In the genomic region with DNA sequence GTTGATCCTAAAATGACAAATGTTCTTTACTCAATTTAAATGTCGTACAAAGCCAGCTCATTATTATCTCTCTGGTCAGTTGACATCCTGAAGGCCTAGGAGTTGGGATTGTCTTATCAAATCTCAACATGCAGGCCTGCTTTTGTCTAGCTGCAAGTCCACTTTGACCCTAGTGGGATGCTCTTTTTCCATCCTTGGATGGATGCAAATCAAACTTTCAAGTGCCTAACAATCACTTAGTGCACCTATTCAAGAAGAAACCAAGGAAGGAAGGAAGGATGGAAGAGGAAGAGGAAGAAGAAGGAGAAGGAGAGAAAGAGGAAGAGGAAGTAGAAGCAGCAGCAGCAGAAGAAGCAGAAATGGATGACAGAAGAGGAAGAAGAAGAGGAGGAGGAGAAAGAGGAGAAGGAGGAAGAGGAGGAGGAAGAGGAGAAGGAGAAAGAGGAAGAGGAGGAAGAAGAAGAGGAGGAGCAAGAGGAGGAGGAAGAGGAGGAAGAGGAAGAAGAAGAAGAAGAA, we compare ENCODE assay signal across 1 cellular context.
A peak's percentile ranks its signal among the peaks of the same experiment; 100 is the strongest.
TF ChIP-seq lines count a peak whose summit lies in the region.

No MANE protein-coding gene starts in this region.

TF ChIP-seq in GM12878, 131 proteins besides CTCF, POLR2A, EP300 and RAD21 (continued from another document):
- TF ChIP-seq, protein P1, sequence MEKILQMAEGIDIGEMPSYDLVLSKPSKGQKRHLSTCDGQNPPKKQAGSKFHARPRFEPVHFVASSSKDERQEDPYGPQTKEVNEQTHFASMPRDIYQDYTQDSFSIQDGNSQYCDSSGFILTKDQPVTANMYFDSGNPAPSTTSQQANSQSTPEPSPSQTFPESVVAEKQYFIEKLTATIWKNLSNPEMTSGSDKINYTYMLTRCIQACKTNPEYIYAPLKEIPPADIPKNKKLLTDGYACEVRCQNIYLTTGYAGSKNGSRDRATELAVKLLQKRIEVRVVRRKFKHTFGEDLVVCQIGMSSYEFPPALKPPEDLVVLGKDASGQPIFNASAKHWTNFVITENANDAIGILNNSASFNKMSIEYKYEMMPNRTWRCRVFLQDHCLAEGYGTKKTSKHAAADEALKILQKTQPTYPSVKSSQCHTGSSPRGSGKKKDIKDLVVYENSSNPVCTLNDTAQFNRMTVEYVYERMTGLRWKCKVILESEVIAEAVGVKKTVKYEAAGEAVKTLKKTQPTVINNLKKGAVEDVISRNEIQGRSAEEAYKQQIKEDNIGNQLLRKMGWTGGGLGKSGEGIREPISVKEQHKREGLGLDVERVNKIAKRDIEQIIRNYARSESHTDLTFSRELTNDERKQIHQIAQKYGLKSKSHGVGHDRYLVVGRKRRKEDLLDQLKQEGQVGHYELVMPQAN (conservative IDR thresholded peaks at IDR 0.05), result no peak
- TF ChIP-seq, protein P2, sequence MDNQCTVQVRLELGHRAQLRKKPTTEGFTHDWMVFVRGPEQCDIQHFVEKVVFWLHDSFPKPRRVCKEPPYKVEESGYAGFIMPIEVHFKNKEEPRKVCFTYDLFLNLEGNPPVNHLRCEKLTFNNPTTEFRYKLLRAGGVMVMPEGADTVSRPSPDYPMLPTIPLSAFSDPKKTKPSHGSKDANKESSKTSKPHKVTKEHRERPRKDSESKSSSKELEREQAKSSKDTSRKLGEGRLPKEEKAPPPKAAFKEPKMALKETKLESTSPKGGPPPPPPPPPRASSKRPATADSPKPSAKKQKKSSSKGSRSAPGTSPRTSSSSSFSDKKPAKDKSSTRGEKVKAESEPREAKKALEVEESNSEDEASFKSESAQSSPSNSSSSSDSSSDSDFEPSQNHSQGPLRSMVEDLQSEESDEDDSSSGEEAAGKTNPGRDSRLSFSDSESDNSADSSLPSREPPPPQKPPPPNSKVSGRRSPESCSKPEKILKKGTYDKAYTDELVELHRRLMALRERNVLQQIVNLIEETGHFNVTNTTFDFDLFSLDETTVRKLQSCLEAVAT (IDR thresholded peaks at IDR 0.05), result no peak
- TF ChIP-seq ETV6 (conservative IDR thresholded peaks at IDR 0.05 in 1 of 2, IDR thresholded peaks at IDR 0.05 in 1 of 2; ENCODE audit: borderline replicate concordance in 1 of 2, low read depth in 1 of 2) (peak in 1 of 2 experiments; percentile 13; a peak in 1 of 4 replicates), IKZF1 (conservative IDR thresholded peaks at IDR 0.05) (no peak), CHD4 (IDR thresholded peaks at IDR 0.05) (no peak), ESRRA (IDR thresholded peaks at IDR 0.05; ENCODE audit: low read length) (no peak), MTA3 (IDR thresholded peaks at IDR 0.05; ENCODE audit: borderline replicate concordance, low read length) (no peak), NBN (IDR thresholded peaks at IDR 0.05) (0 out of 2 replicates have a peak, but pooled peaks have one; percentile 18)
TF ChIP-seq in GM12878: peak in this region for 2.
